ENCODE assay signal across 15 cellular contexts in the genomic region with DNA sequence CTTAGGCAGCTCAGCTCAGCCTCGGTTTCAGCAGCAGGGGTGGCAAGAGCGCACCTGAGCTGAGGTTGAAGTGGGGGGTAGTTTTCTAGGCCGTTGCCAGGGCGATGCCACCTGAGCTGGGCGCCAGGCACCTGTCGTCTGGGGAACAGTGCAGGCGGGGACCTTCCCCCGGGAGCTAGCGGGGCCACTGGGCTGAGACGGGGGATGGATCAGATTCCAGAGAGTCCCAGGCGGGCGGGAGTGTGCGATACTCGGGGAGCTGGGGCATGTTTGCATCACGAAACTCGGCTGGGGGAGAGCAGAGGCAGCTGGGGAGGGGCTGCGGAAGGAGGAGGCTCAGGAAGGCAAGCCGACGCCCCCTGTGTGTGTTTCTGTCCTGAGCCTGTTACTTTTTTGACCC. TPM values are rescaled to one million over a fixed set of nuclear protein-coding genes. Genes with fewer than 3 reads are reported as not detected.
DNase-seq lines count a peak whose midpoint lies in the region; ATAC-seq, FAIRE-seq and TF ChIP-seq lines count a peak whose summit lies in the region.
"Had no signal": no experiment of that assay in that cellular context is flagged by ENCODE, and none has a peak within 500 bp of the region (broad histone marks: within the 10 kb centered on the region; RNA-seq: fewer than 3 reads in every experiment).

No MANE protein-coding gene starts in this region.

- no peak overlapping the region for H3K27ac ChIP-seq in smooth muscle cell (ENCODE audit: low read depth)
- H3K27ac ChIP-seq: brain microvascular endothelial cell had no signal

- peaks cover 37% of the 10 kb centered on the region for H3K4me1 ChIP-seq in smooth muscle cell (ENCODE audit: low read depth)

- H3K9me3 ChIP-seq in smooth muscle cell (replicated peaks; ENCODE audit: low read depth): no peaks in the 10 kb centered on the region

- no peak for TF ChIP-seq CTCF in smooth muscle cell (IDR thresholded peaks at IDR 0.05; ENCODE audit: borderline replicate concordance, insufficient read depth, poor library complexity, severe bottlenecking)
- no peak for TF ChIP-seq CTCF in omental fat pad (IDR thresholded peaks at IDR 0.05)

- H2AFZ ChIP-seq in smooth muscle cell (ENCODE audit: low read depth): no peak overlapping the region

- peaks cover 64% of the 10 kb centered on the region for H3K27me3 ChIP-seq in smooth muscle cell (ENCODE audit: low read depth)

- H3F3A ChIP-seq in smooth muscle cell (ENCODE audit: low read depth): peaks cover 7% of the 10 kb centered on the region

- H3K9ac ChIP-seq in smooth muscle cell (ENCODE audit: low read depth): no peak overlapping the region

- DNase-seq in NCI-H2081 (lab: John Stamatoyannopoulos, UW) (peak; percentile 73 to 82), NCI-H2081 treated with DMSO at 0.1 percent for 48 hours (lab: John Stamatoyannopoulos, UW) (no peak), NCI-H2196 (lab: John Stamatoyannopoulos, UW; ENCODE audit: unreplicated experiment) (peak; percentile 83), head of caudate nucleus (peak in 36 of 42 donors; percentile 17 to 83 (median 60)), smooth muscle cell (lab: John Stamatoyannopoulos, UW; ENCODE audit: unreplicated experiment) (no peak), GM12892 (ENCODE audit: insufficient read length) (no peak), GM03348 (ENCODE audit: low spot score) (no peak), omental fat pad (ENCODE audit: low spot score) (no peak)
- DNase-seq: activated effector memory CD4-positive, alpha-beta T cell treated with Interleukin-2 at 50 U/mL for 16 hours; brain microvascular endothelial cell; CD8-positive, alpha-beta memory T cell; OCI-M1 had no signal

- H3K36me3 ChIP-seq in smooth muscle cell (ENCODE audit: low read depth): no peaks in the 10 kb centered on the region
- H3K36me3 ChIP-seq: brain microvascular endothelial cell had no signal

- TF ChIP-seq POLR2A in GM12892 (IDR thresholded peaks at IDR 0.05; ENCODE audit: low read depth, low read length): no peak

- intact Hi-C loops in head of caudate nucleus (cut with DNase I): no loop called here

- no peak for ATAC-seq in omental fat pad (ENCODE audit: low FRiP score)

- H3K79me2 ChIP-seq in smooth muscle cell (ENCODE audit: low read depth): no peaks in the 10 kb centered on the region

- H3K4me3 ChIP-seq in smooth muscle cell: no peak overlapping the region

- WGBS in smooth muscle cell (ENCODE audit: low lambda C conversion rate): 26% methylated on average over 19 of the region's 19 CpGs

- no peak for FAIRE-seq in GM12892 (lab: Jason Lieb, UNC)

- peak overlapping the region; percentile 25 for H3K4me2 ChIP-seq in smooth muscle cell

- peaks cover 4% of the 10 kb centered on the region for H4K20me1 ChIP-seq in smooth muscle cell (ENCODE audit: low read depth)

RNA-seq across cellular contexts. Expression of gene CLDN9, which starts 0.5 kb away (rescaled TPM):
- total RNA-seq in smooth muscle cell: 1.3 and 1.8 TPM in 2 replicates
- 0.81 and 4.5 TPM in 2 replicates for polyA plus RNA-seq in smooth muscle cell
- polyA plus RNA-seq in GM12892 (2012; ENCODE audit: missing spikeins): not detected
- total RNA-seq in omental fat pad: under 1 TPM in 2 of 4 donors, not detected in 2; 0.24 to 0.63 TPM
- total RNA-seq: CD8-positive, alpha-beta memory T cell; lung microvascular endothelial cell; osteocyte; urinary bladder had no signal
- polyA plus RNA-seq: CD8-positive, alpha-beta memory T cell had no signal

RNA-seq across cellular contexts. Expression of gene CLDN6, which starts 5.7 kb away (rescaled TPM):
- 97.0 and 113 TPM in 2 replicates for total RNA-seq in smooth muscle cell
- 55.4 and 365 TPM in 2 replicates for polyA plus RNA-seq in smooth muscle cell
- not detected for polyA plus RNA-seq in GM12892 (2012; ENCODE audit: missing spikeins)
- total RNA-seq in omental fat pad: not detected
- total RNA-seq: CD8-positive, alpha-beta memory T cell; lung microvascular endothelial cell; urinary bladder had no signal
- polyA plus RNA-seq: CD8-positive, alpha-beta memory T cell; urinary bladder had no signal

RNA-seq across cellular contexts. Expression of gene TNFRSF12A, which starts 7.9 kb away (rescaled TPM):
- 192 and 219 TPM in 2 replicates for total RNA-seq in smooth muscle cell
- 386 and 512 TPM in 2 replicates for polyA plus RNA-seq in smooth muscle cell
- polyA plus RNA-seq in GM12892 (2012; ENCODE audit: missing spikeins): 0.66 TPM
- 100 to 1,000 TPM in 2 of 4 donors, 10 to 100 TPM in 1, 1 to 10 TPM in 1; 9.0 to 465 (median 94.3) TPM for total RNA-seq in omental fat pad

RNA-seq across cellular contexts. Expression of gene HCFC1R1, which starts 11.5 kb away (rescaled TPM):
- total RNA-seq in smooth muscle cell (63.3 and 73.5 TPM in 2 replicates), omental fat pad (10 to 100 TPM in 3 of 4 donors, 1 to 10 TPM in 1; 8.5 to 20.6 (median 13.1) TPM)
- polyA plus RNA-seq in smooth muscle cell: 337 and 367 TPM in 2 replicates
- 15.2 TPM for polyA plus RNA-seq in GM12892 (2012; ENCODE audit: missing spikeins)

RNA-seq across cellular contexts. Expression of gene THOC6, which starts 11.6 kb away (rescaled TPM):
- total RNA-seq in smooth muscle cell (24.1 and 28.9 TPM in 2 replicates), omental fat pad (10 to 100 TPM; 15.7 to 33.9 (median 26.7) TPM)
- 59.4 and 83.9 TPM in 2 replicates for polyA plus RNA-seq in smooth muscle cell
- 19.5 TPM for polyA plus RNA-seq in GM12892 (2012; ENCODE audit: missing spikeins)

Comparison
In these comparisons a context has a peak if more than half of its experiments do, and no peak if none do; other contexts are left out.
1. DNase-seq: peak in NCI-H2081 (2 of 2), NCI-H2196 (single experiment) and head of caudate nucleus (36 of 42); none in NCI-H2081 treated with DMSO at 0.1 percent for 48 hours (single experiment), smooth muscle cell (single experiment), GM12892 (single experiment), GM03348 (single experiment) and omental fat pad (single experiment).
2. RNA of gene CLDN6, which starts 5.7 kb away (total RNA-seq): 97.0 to 113 TPM in smooth muscle cell; not detected in omental fat pad; every median in the first group is over 10 times any median in the second.